ENCODE assay signal across 12 cellular contexts in the genomic region with DNA sequence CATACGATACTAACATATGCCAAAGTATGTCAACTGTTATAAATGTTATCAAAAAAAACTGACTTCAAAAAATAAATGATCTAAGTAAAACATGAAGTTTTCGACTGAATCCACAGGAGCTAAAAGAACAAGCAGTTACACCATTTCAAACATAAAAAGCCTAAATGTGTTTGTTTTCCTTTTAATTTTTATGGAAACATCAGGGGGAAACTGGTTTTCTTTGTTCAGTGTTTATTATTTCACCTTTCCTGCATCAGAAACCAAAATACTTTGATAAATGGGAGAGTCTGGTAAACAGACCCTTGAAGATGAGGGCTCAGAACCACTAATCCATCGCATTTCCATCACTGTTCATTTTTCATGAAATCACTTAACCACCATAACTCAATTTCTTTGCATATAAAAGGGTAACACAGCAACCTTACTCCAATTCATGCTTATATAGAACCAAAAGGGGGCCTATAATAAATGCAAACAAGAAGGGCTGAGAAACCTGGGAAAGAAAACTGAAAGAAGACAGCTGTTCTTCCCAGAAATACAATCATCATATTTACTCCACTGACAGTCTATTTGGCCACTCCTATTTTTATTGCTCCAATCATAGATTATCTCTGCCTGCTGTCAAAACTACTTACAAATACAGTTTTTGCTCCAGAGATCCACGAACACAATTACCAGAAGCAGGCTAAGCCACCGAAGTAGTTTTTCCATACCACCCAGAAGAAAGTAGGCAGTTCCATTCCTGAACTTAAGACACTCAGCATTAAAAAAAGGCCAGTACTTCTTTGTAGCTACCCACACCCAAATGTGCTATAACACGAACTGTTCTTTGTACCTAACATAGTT. TPM values are rescaled to one million over a fixed set of nuclear protein-coding genes. Genes with fewer than 3 reads are reported as not detected.
DNase-seq lines count a peak whose midpoint lies in the region; ATAC-seq and TF ChIP-seq lines count a peak whose summit lies in the region.
"Had no signal": no experiment of that assay in that cellular context is flagged by ENCODE, and none has a peak within 500 bp of the region (broad histone marks: within the 10 kb centered on the region; RNA-seq: fewer than 3 reads in every experiment).

No MANE protein-coding gene starts in this region.

- intact Hi-C loops in spleen (cut with DNase I; ENCODE audit: low total_unique reads): no loop called here

- H3K9me3 ChIP-seq in adipocyte (ENCODE audit: control insufficient read depth, low read length): no peaks in the 10 kb centered on the region
- H3K9me3 ChIP-seq in spleen: no peaks in the 10 kb centered on the region

- H3K36me3 ChIP-seq in adipocyte (ENCODE audit: control insufficient read depth, insufficient read depth, low read length, severe bottlenecking) (no peaks in the 10 kb centered on the region), spleen (no peaks in the 10 kb centered on the region)

- H3K27me3 ChIP-seq in adipocyte (replicated peaks; ENCODE audit: control insufficient read depth, insufficient read depth, low read length) (no peaks in the 10 kb centered on the region), spleen (replicated peaks in 1 of 7) (no peaks in the 10 kb centered on the region)

- H3K4me3 ChIP-seq in adipocyte (ENCODE audit: low read length): peak overlapping the region; percentile 60
- no peak overlapping the region for H3K4me3 ChIP-seq in fibroblast of villous mesenchyme (ENCODE audit: low read depth, low read length)
- H3K4me3 ChIP-seq in spleen: no peak overlapping the region

- peak overlapping the region in 5 of 8 donors; percentile 3 to 38 (median 23) for H3K27ac ChIP-seq in spleen

- 64 to 80% (median 78%) methylated on average over 6 of the region's 6 CpGs for WGBS in spleen, 5 donors

- TF ChIP-seq CTCF in fibroblast of villous mesenchyme (IDR thresholded peaks at IDR 0.05; ENCODE audit: insufficient read depth, low read depth, low read length) (no peak), spleen (IDR thresholded peaks at IDR 0.05 in 8 of 11, conservative IDR thresholded peaks at IDR 0.05 in 3 of 11) (no peak)

- no peak for TF ChIP-seq POLR2A in spleen (IDR thresholded peaks at IDR 0.05)

- H3K9ac ChIP-seq in adipocyte (ENCODE audit: low read length): peak overlapping the region; percentile 55

- ATAC-seq in HG03521 (IDR thresholded peaks at IDR 0.05; ENCODE audit: unreplicated experiment): no peak
- ATAC-seq: T-cell had no signal

- H3K4me1 ChIP-seq in adipocyte (ENCODE audit: control insufficient read depth, insufficient read depth, low read length) (peaks cover 45% of the 10 kb centered on the region), spleen (peaks cover 8 to 43% (median 23%) of the 10 kb centered on the region in 6 donors)

- DNase-seq in HCEC 1CT (peak; percentile 28), adipocyte (ENCODE audit: low read depth) (no peak), fibroblast of villous mesenchyme (ENCODE audit: low read depth) (peak; percentile 64), spleen (no peak), T1000 (lab: John Stamatoyannopoulos, UW) (no peak), DMS79 treated with DMSO at 0.1 percent for 48 hours (lab: John Stamatoyannopoulos, UW) (no peak), MV-4-11 (lab: John Stamatoyannopoulos, UW) (no peak)
- DNase-seq: activated CD8-positive, alpha-beta memory T cell treated with anti-CD3 and anti-CD28 coated beads, Interleukin-2, amount 50 U/mL, for 48 hours; H7; NCI-H2227 treated with DMSO at 0.1 percent for 48 hours; T-cell had no signal

RNA-seq across cellular contexts. Expression of gene FGD6, which starts 16.9 kb away (rescaled TPM):
- total RNA-seq in fibroblast of villous mesenchyme (11.9 and 18.1 TPM in 2 replicates), spleen (10 to 100 TPM in 6 of 7 donors, 1 to 10 TPM in 1; 8.5 to 13.0 (median 10.8) TPM)
- 1 to 10 TPM in 2 of 3 donors, under 1 TPM in 1; 0.78 to 1.9 (median 1.7) TPM for polyA plus RNA-seq in spleen

RNA-seq across cellular contexts. Expression of gene VEZT, which starts 17.3 kb away (rescaled TPM):
- total RNA-seq in fibroblast of villous mesenchyme: 73.4 and 84.6 TPM in 2 replicates
- total RNA-seq in spleen: 10 to 100 TPM; 38.6 to 64.3 (median 48.7) TPM
- polyA plus RNA-seq in spleen: 10 to 100 TPM; 17.0 to 19.8 (median 17.8) TPM

Comparison
In these comparisons a context has a peak if more than half of its experiments do, and no peak if none do; other contexts are left out.
1. DNase-seq: peak in HCEC 1CT (single experiment) and fibroblast of villous mesenchyme (single experiment); none in adipocyte (single experiment), spleen (single experiment), T1000 (single experiment), DMS79 treated with DMSO at 0.1 percent for 48 hours (single experiment) and MV-4-11 (single experiment).